14 cellular contexts compared by ENCODE assay signal in genomic region chr1:25028587-25028909, GRCh38.
DNase-seq lines count a peak whose midpoint lies in the region; FAIRE-seq and TF ChIP-seq lines count a peak whose summit lies in the region.
"Had no signal": no experiment of that assay in that cellular context is flagged by ENCODE, and none has a peak within 500 bp of the region (broad histone marks: within the 10 kb centered on the region; RNA-seq: fewer than 3 reads in every experiment).

No MANE protein-coding gene starts in this region.

- peak; percentile 32; the same call in 1 of the 2 replicates for TF ChIP-seq POLR2A in GM12892 (IDR thresholded peaks at IDR 0.05; ENCODE audit: low read depth, low read length)

- intact Hi-C loops in CD4-positive, alpha-beta memory T cell (cut with micrococcal nuclease): no loop called here
- intact Hi-C loops in head of caudate nucleus (cut with DNase I): no loop called here

- no peaks in the 10 kb centered on the region for H3K27me3 Mint-ChIP-seq in CD4-positive, alpha-beta memory T cell
- no peaks in the 10 kb centered on the region for H3K27me3 Mint-ChIP-seq in activated CD4-positive, alpha-beta memory T cell treated with anti-CD3 and anti-CD28 coated beads, Interleukin-2, amount 10 ng/mL, durations not matched to agents 7 days and 5 days
- peaks cover 9 to 20% (median 19%) of the 10 kb centered on the region in 3 donors for H3K27me3 Mint-ChIP-seq in immature natural killer cell (ENCODE audit: low read depth in 3 of 3)

- peak overlapping the region in 5 of 7 donors; percentile 68 to 90 (median 88) for H3K27ac Mint-ChIP-seq in CD4-positive, alpha-beta memory T cell
- H3K27ac Mint-ChIP-seq in activated CD4-positive, alpha-beta memory T cell treated with anti-CD3 and anti-CD28 coated beads, Interleukin-2, amount 10 ng/mL, durations not matched to agents 7 days and 5 days: peak overlapping the region; percentile 93
- peak overlapping the region in 5 of 6 donors; percentile 84 to 95 (median 87) for H3K27ac Mint-ChIP-seq in immature natural killer cell
- H3K27ac Mint-ChIP-seq: type B pancreatic cell had no signal

- no peaks in the 10 kb centered on the region for H3K9me3 ChIP-seq in CD4-positive, alpha-beta memory T cell (ENCODE audit: control insufficient read depth in 1 of 2, low read length in 2 of 2)
- H3K9me3 ChIP-seq: breast epithelium, pancreas had no signal

- no peak for DNase-seq in CD4-positive, alpha-beta memory T cell
- DNase-seq in GM12892 (ENCODE audit: insufficient read length): no peak
- no peak for DNase-seq in activated CD4-positive, alpha-beta memory T cell treated with anti-CD3 and anti-CD28 coated beads, Interleukin-2, amount 10 ng/mL, durations not matched to agents 7 days and 5 days
- DNase-seq in immature natural killer cell: no peak
- no peak for DNase-seq in head of caudate nucleus
- no peak for DNase-seq in NCI-H2107 treated with DMSO at 0.1 percent for 48 hours (lab: John Stamatoyannopoulos, UW; ENCODE audit: unreplicated experiment)
- DNase-seq in effector CD4-positive, alpha-beta T cell: no peak
- DNase-seq in HT-29 (ENCODE audit: low spot score): no peak
- DNase-seq: activated gamma-delta T cell; kidney glomerular epithelial cell; pancreas; stimulated activated CD4-positive, alpha-beta T cell treated with anti-CD3 and anti-CD28 coated beads, Interleukin-4, amount 100 ng/mL, for 4 hours had no signal

- no peaks in the 10 kb centered on the region for H3K36me3 Mint-ChIP-seq in CD4-positive, alpha-beta memory T cell
- H3K36me3 Mint-ChIP-seq in activated CD4-positive, alpha-beta memory T cell treated with anti-CD3 and anti-CD28 coated beads, Interleukin-2, amount 10 ng/mL, durations not matched to agents 7 days and 5 days (ENCODE audit: low read depth): peaks cover 3% of the 10 kb centered on the region
- no peaks in the 10 kb centered on the region for H3K36me3 Mint-ChIP-seq in immature natural killer cell
- H3K36me3 Mint-ChIP-seq: type B pancreatic cell had no signal

- peak; percentile 80 for FAIRE-seq in GM12892 (lab: Jason Lieb, UNC)
- FAIRE-seq: pancreas had no signal

- H3K27ac ChIP-seq in CD4-positive, alpha-beta memory T cell (ENCODE audit: low read depth, low read length): no peak overlapping the region
- H3K27ac ChIP-seq: pancreas had no signal

- H3K4me1 ChIP-seq in CD4-positive, alpha-beta memory T cell (ENCODE audit: insufficient read depth, low read length): peaks cover 93% of the 10 kb centered on the region
- H3K4me1 ChIP-seq: breast epithelium, pancreas had no signal

- CTCF ChIA-PET in CD4-positive, alpha-beta memory T cell (lab: Charles Lee; ENCODE audit: partially characterized antibody): interaction anchor here (0.6 to 2.1 kb wide), 3 partner anchors 9 to 318 kb away, joined by 3 to 9 read pairs (median 4); no protein-coding TSS in a partner anchor
- CTCF ChIA-PET in activated CD4-positive, alpha-beta memory T cell treated with anti-CD3 and anti-CD28 coated beads, Interleukin-2, amount 10 ng/mL, durations not matched to agents 7 days and 5 days (lab: Charles Lee): interaction anchor here (0.6 to 7.5 kb wide), 8 partner anchors 7 to 109 kb away, joined by 3 to 78 read pairs (median 4); no protein-coding TSS in a partner anchor

- peaks cover 27 to 58% (median 44%) of the 10 kb centered on the region in 4 donors for H3K4me1 Mint-ChIP-seq in CD4-positive, alpha-beta memory T cell
- H3K4me1 Mint-ChIP-seq in activated CD4-positive, alpha-beta memory T cell treated with anti-CD3 and anti-CD28 coated beads, Interleukin-2, amount 10 ng/mL, durations not matched to agents 7 days and 5 days: peaks cover 98% of the 10 kb centered on the region
- H3K4me1 Mint-ChIP-seq in immature natural killer cell: peaks cover 28 to 64% of the 10 kb centered on the region in 2 donors

- H3K9me3 Mint-ChIP-seq in CD4-positive, alpha-beta memory T cell: no peaks in the 10 kb centered on the region
- H3K9me3 Mint-ChIP-seq in activated CD4-positive, alpha-beta memory T cell treated with anti-CD3 and anti-CD28 coated beads, Interleukin-2, amount 10 ng/mL, durations not matched to agents 7 days and 5 days: no peaks in the 10 kb centered on the region
- H3K9me3 Mint-ChIP-seq in immature natural killer cell: no peaks in the 10 kb centered on the region
- H3K9me3 Mint-ChIP-seq: type B pancreatic cell had no signal

- peak overlapping the region in 7 of 8 donors; percentile 75 to 86 (median 77) for H3K4me3 Mint-ChIP-seq in CD4-positive, alpha-beta memory T cell
- peak overlapping the region; percentile 56 for H3K4me3 Mint-ChIP-seq in activated CD4-positive, alpha-beta memory T cell treated with anti-CD3 and anti-CD28 coated beads, Interleukin-2, amount 10 ng/mL, durations not matched to agents 7 days and 5 days
- H3K4me3 Mint-ChIP-seq in immature natural killer cell: peak overlapping the region; percentile 81 to 94 (median 84)
- H3K4me3 Mint-ChIP-seq: type B pancreatic cell had no signal

- H3K27me3 ChIP-seq in CD4-positive, alpha-beta memory T cell (ENCODE audit: insufficient read depth, low read length): no peaks in the 10 kb centered on the region
- H3K27me3 ChIP-seq: pancreas had no signal

- H3K4me3 ChIP-seq in CD4-positive, alpha-beta memory T cell (ENCODE audit: low read length in 2 of 2): no peak overlapping the region
- H3K4me3 ChIP-seq: breast epithelium, pancreas had no signal

- no peaks in the 10 kb centered on the region for H3K36me3 ChIP-seq in CD4-positive, alpha-beta memory T cell (ENCODE audit: insufficient read depth, low read length)
- H3K36me3 ChIP-seq: breast epithelium, pancreas had no signal

- POLR2A ChIA-PET in CD4-positive, alpha-beta memory T cell (lab: Charles Lee; ENCODE audit: partially characterized antibody): interaction anchor here (1.0 to 9.0 kb wide), 5 partner anchors 47 to 181 kb away, joined by 3 to 172 read pairs (median 5); partner anchors contain the start of gene RUNX3
- POLR2A ChIA-PET in activated CD4-positive, alpha-beta memory T cell treated with anti-CD3 and anti-CD28 coated beads, Interleukin-2, amount 10 ng/mL, durations not matched to agents 7 days and 5 days (lab: Charles Lee): interaction anchor here (0.8 to 5.9 kb wide), 9 partner anchors 9 to 219 kb away, joined by 3 to 32 read pairs (median 7); partner anchors contain the start of gene RSRP1
